Comparison of ENCODE assay signal across 1 cellular context in the genomic region with DNA sequence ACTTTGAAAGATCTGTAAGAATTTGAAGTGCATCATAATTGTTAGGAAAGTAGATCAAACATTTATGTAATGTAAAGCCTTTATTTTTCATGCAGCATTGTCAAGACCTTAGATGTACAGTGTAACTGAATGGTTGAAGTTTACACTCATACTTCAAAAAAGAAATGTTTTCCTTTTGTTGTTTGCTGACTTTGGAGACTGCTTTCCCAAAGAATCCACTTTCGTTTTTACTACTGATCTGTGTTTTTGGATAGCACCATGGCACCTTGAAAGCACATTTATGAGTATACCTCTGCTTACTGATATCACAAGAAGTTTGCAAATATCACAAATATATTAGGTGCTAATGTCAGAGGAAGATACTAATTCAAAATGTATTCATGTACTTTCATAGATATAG.
TF ChIP-seq lines count a peak whose summit lies in the region.

No MANE protein-coding gene starts in this region.

TF ChIP-seq in HepG2, 621 proteins besides CTCF, POLR2A, EP300 and RAD21 (continued from another document):
- TF ChIP-seq, protein P1, sequence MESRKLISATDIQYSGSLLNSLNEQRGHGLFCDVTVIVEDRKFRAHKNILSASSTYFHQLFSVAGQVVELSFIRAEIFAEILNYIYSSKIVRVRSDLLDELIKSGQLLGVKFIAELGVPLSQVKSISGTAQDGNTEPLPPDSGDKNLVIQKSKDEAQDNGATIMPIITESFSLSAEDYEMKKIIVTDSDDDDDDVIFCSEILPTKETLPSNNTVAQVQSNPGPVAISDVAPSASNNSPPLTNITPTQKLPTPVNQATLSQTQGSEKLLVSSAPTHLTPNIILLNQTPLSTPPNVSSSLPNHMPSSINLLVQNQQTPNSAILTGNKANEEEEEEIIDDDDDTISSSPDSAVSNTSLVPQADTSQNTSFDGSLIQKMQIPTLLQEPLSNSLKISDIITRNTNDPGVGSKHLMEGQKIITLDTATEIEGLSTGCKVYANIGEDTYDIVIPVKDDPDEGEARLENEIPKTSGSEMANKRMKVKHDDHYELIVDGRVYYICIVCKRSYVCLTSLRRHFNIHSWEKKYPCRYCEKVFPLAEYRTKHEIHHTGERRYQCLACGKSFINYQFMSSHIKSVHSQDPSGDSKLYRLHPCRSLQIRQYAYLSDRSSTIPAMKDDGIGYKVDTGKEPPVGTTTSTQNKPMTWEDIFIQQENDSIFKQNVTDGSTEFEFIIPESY (CRISPR knock-in tag; IDR thresholded peaks at IDR 0.05), result no peak
- no peak for TF ChIP-seq ZKSCAN1 (IDR thresholded peaks at IDR 0.05; ENCODE audit: low read length)
- TF ChIP-seq KLF13 (CRISPR knock-in tag; IDR thresholded peaks at IDR 0.05), result no peak
- no peak for TF ChIP-seq KMT2A (CRISPR knock-in tag; IDR thresholded peaks at IDR 0.05)
- no peak for TF ChIP-seq ZMYM3 (CRISPR knock-in tag; IDR thresholded peaks at IDR 0.05)
- no peak for TF ChIP-seq ZBTB7A (CRISPR knock-in tag; IDR thresholded peaks at IDR 0.05)
- TF ChIP-seq, protein P2, sequence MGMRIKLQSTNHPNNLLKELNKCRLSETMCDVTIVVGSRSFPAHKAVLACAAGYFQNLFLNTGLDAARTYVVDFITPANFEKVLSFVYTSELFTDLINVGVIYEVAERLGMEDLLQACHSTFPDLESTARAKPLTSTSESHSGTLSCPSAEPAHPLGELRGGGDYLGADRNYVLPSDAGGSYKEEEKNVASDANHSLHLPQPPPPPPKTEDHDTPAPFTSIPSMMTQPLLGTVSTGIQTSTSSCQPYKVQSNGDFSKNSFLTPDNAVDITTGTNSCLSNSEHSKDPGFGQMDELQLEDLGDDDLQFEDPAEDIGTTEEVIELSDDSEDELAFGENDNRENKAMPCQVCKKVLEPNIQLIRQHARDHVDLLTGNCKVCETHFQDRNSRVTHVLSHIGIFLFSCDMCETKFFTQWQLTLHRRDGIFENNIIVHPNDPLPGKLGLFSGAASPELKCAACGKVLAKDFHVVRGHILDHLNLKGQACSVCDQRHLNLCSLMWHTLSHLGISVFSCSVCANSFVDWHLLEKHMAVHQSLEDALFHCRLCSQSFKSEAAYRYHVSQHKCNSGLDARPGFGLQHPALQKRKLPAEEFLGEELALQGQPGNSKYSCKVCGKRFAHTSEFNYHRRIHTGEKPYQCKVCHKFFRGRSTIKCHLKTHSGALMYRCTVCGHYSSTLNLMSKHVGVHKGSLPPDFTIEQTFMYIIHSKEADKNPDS (CRISPR knock-in tag; IDR thresholded peaks at IDR 0.05), result no peak
- TF ChIP-seq ATF7-NPFF (CRISPR knock-in tag; IDR thresholded peaks at IDR 0.05; ENCODE audit: low read depth), result no peak
- no peak for TF ChIP-seq MEIS2 (CRISPR knock-in tag; IDR thresholded peaks at IDR 0.05)
- TF ChIP-seq ZNF614 (CRISPR knock-in tag; IDR thresholded peaks at IDR 0.05; ENCODE audit: borderline replicate concordance), result no peak
TF ChIP-seq in HepG2: peak in this region for 6.
